Comparison of ENCODE assay signal across 10 cellular contexts in the genomic region with DNA sequence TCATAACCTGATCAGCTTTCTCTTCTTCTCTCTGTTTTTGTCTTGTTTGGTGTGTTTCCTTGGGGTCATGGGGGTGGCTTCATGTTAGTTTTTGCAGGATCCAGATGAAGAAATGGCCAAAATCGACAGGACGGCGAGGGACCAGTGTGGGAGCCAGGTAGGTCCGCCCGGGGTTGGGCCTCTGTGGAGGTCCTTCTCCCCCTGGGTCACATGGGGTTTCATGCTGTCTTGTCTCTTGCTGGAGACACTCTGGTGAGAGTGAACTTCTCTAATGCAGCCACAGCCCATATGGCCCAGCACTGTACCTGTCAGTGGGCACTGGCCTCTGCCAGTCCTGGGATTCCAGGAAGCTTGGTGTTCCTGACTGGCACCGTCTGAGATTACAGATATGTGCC. TPM values are rescaled to one million over a fixed set of nuclear protein-coding genes. Genes with fewer than 3 reads are reported as not detected.
A peak's percentile ranks its signal among the peaks of the same experiment; 100 is the strongest.
DNase-seq lines count a peak whose midpoint lies in the region; ATAC-seq and TF ChIP-seq lines count a peak whose summit lies in the region.
"Had no signal": no experiment of that assay in that cellular context is flagged by ENCODE, and none has a peak within 500 bp of the region (broad histone marks: within the 10 kb centered on the region; RNA-seq: fewer than 3 reads in every experiment).

No MANE protein-coding gene starts in this region.

- H3K27me3 ChIP-seq in HUES6 (ENCODE audit: control insufficient read depth, insufficient read depth, low read length) (no peaks in the 10 kb centered on the region), brain microvascular endothelial cell (replicated peaks) (no peaks in the 10 kb centered on the region), mucosa of rectum (ENCODE audit: control insufficient read depth in 2 of 2, insufficient read depth in 2 of 2, low read length in 2 of 2) (no peaks in the 10 kb centered on the region), tibial nerve (no peaks in the 10 kb centered on the region)

- H3K9me3 ChIP-seq in HUES6 (ENCODE audit: control insufficient read depth, insufficient read depth, low read depth, low read length) (no peaks in the 10 kb centered on the region), mucosa of rectum (ENCODE audit: control insufficient read depth in 2 of 2, low read length in 2 of 2) (no peaks in the 10 kb centered on the region), tibial nerve (no peaks in the 10 kb centered on the region)

- ATAC-seq in GM21360 (IDR thresholded peaks at IDR 0.05; ENCODE audit: unreplicated experiment) (no peak), GM18909 (IDR thresholded peaks at IDR 0.05; ENCODE audit: poor library complexity, unreplicated experiment) (no peak)

- peaks cover 10% of the 10 kb centered on the region; the same call in 1 of the 2 replicates for H3K4me1 ChIP-seq in HUES6 (ENCODE audit: control insufficient read depth, insufficient read depth, low read length)
- H3K4me1 ChIP-seq in mucosa of rectum (ENCODE audit: control insufficient read depth in 2 of 2, insufficient read depth in 2 of 2, low read length in 2 of 2) = peaks cover 0 to 5% of the 10 kb centered on the region in 2 donors
- peaks cover 0 to 19% (median 4%) of the 10 kb centered on the region in 4 donors for H3K4me1 ChIP-seq in tibial nerve

- H3K4me3 ChIP-seq in AG10803 (ENCODE audit: low read length) (peak overlapping the region; percentile 43), HUES6 (ENCODE audit: low read depth, low read length) (peak overlapping the region; percentile 62), brain microvascular endothelial cell (ENCODE audit: low read depth, low read length) (peak overlapping the region; percentile 48), mucosa of rectum (ENCODE audit: low read length in 2 of 2) (peak overlapping the region; percentile 37 to 48), tibial nerve (peak overlapping the region in 2 of 4 donors; percentile 40 to 59)

- peak overlapping the region; percentile 60 for H3K9ac ChIP-seq in HUES6 (ENCODE audit: low read length)
- peak overlapping the region in 1 of 2 donors; percentile 26 for H3K9ac ChIP-seq in mucosa of rectum (ENCODE audit: low read depth in 1 of 2, low read length in 2 of 2)

- H3K36me3 ChIP-seq in HUES6 (ENCODE audit: control insufficient read depth, insufficient read depth, low read length) (peaks cover 24% of the 10 kb centered on the region), brain microvascular endothelial cell (replicated peaks) (no peaks in the 10 kb centered on the region), mucosa of rectum (ENCODE audit: control insufficient read depth in 2 of 2, insufficient read depth in 2 of 2, low read length in 2 of 2) (peaks cover 0 to 3% of the 10 kb centered on the region in 2 donors), tibial nerve (no peaks in the 10 kb centered on the region)

- H3K27ac ChIP-seq in HUES6 (ENCODE audit: low read depth, low read length) = no peak overlapping the region
- no peak overlapping the region for H3K27ac ChIP-seq in brain microvascular endothelial cell
- H3K27ac ChIP-seq in mucosa of rectum (ENCODE audit: low read depth in 2 of 2, low read length in 2 of 2) = no peak overlapping the region
- peak overlapping the region in 1 of 4 donors; percentile 17 for H3K27ac ChIP-seq in tibial nerve
- H3K27ac ChIP-seq: epithelial cell of prostate had no signal

- no peak for TF ChIP-seq CTCF in AG10803 (conservative IDR thresholded peaks at IDR 0.05; ENCODE audit: low read length)
- TF ChIP-seq CTCF in brain microvascular endothelial cell (IDR thresholded peaks at IDR 0.05; ENCODE audit: low read depth, low read length, missing control alignments) = no peak
- TF ChIP-seq CTCF in tibial nerve (IDR thresholded peaks at IDR 0.05) = no peak

- no peak for TF ChIP-seq POLR2A in tibial nerve (IDR thresholded peaks at IDR 0.05)

- DNase-seq in AG10803 (ENCODE audit: low read depth) (no peak), brain microvascular endothelial cell (no peak), tibial nerve (ENCODE audit: low spot score in 2 of 2) (no peak)
- no peak for DNase-seq in activated CD8-positive, alpha-beta memory T cell treated with anti-CD3 and anti-CD28 coated beads for 24 hours
- DNase-seq: Right ventricle myocardium superior had no signal

- in situ Hi-C loops in brain microvascular endothelial cell (cut with HindIII; ENCODE audit: low pct_ligation_motif_present, low sequenced_read_pairs) = no loop called here

- 77 to 80% methylated on average over 5 to 6 of the region's 6 CpGs for WGBS in tibial nerve, 2 donors

- no peak for TF ChIP-seq EP300 in tibial nerve (IDR thresholded peaks at IDR 0.05)

RNA-seq across cellular contexts. Expression of a gene that starts 1.1 kb away (rescaled TPM):
- total RNA-seq in tibial nerve = 1 to 10 TPM in 3 of 4 donors, under 1 TPM in 1; 0.60 to 4.9 (median 3.8) TPM
